ENCODE assay signal across 22 cellular contexts in the genomic region with DNA sequence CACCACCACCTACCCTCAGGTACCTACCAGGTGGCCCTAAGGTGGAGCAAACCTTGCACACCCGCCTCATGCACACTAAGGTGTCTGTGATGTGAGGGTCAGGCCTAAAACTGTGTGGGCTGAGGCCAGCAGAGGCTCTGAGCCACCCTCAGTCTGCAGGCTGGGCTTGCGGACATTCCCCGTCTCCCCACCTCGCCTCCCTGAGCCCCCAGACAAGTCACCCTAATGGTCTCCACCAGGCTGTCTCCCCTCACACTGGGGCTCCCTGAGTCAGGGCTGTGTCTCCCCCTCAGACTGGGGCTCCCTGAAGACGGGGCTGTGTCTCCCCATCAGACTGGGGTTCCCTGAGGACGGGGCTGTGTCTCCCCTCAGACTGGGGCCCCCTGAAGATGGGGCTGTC. TPM values are rescaled to one million over a fixed set of nuclear protein-coding genes. Genes with fewer than 3 reads are reported as not detected.
"Had no signal": no experiment of that assay in that cellular context is flagged by ENCODE, and none has a peak within 500 bp of the region (broad histone marks: within the 10 kb centered on the region; RNA-seq: fewer than 3 reads in every experiment).

No MANE protein-coding gene starts in this region.

- H2AFZ ChIP-seq: hepatocyte, parathyroid adenoma had no signal

- H3K27ac ChIP-seq: adrenal gland, foreskin keratinocyte, hepatocyte, parathyroid adenoma, sigmoid colon, spleen, thyroid gland had no signal

- H3K4me1 Mint-ChIP-seq: activated B cell treated with CpG ODN at 0.5 μM for 24 hours had no signal

- H3K79me2 ChIP-seq: hepatocyte, parathyroid adenoma had no signal

- ATAC-seq: activated naive CD4-positive, alpha-beta T cell treated with anti-CD3 and anti-CD28 coated beads, Interleukin-2, amount 50 U/mL, for 72 hours; foreskin keratinocyte; T-cell had no signal

- FAIRE-seq: islet of Langerhans had no signal

- H3K27ac Mint-ChIP-seq: activated B cell treated with CpG ODN at 0.5 μM for 24 hours; activated CD4-positive, alpha-beta memory T cell treated with anti-CD3 and anti-CD28 coated beads for 36 hours; activated T-helper 1 cell treated with anti-CD3 and anti-CD28 coated beads, Interleukin-12 subunit alpha, Interleukin-12 subunit beta, Interleukin-2, Interleukin-4 antibody, amounts not matched to agents 30 ng/mL and 10 ng/mL and 1 ng/mL, durations not matched to agents 14 hours and 24 hours and 36 hours; T-cell had no signal

- H3K9me3 ChIP-seq: adrenal gland, thyroid gland had no signal

- H3K36me3 Mint-ChIP-seq: activated CD4-positive, alpha-beta memory T cell treated with anti-CD3 and anti-CD28 coated beads for 36 hours; T-cell had no signal

- H3K27me3 Mint-ChIP-seq: activated B cell treated with CpG ODN at 0.5 μM for 24 hours; activated CD4-positive, alpha-beta memory T cell treated with anti-CD3 and anti-CD28 coated beads for 36 hours; T-cell had no signal

- H3K4me2 ChIP-seq: hepatocyte had no signal

- H3K4me3 ChIP-seq: adrenal gland, hepatocyte, lung, sigmoid colon, spleen, thyroid gland had no signal

- H3K27me3 ChIP-seq: adrenal gland, foreskin keratinocyte, hepatocyte, sigmoid colon, spleen, thyroid gland had no signal

- H3K4me1 ChIP-seq: adrenal gland, foreskin keratinocyte, parathyroid adenoma, spleen, thyroid gland had no signal

- H3K9me3 Mint-ChIP-seq: activated B cell treated with CpG ODN at 0.5 μM for 24 hours had no signal

- H3K36me3 ChIP-seq: adrenal gland, sigmoid colon, spleen, thyroid gland had no signal

- DNase-seq: activated B cell treated with CpG ODN at 0.5 μM for 24 hours; activated CD4-positive, alpha-beta memory T cell treated with anti-CD3 and anti-CD28 coated beads for 36 hours; activated CD4-positive, alpha-beta T cell treated with anti-CD3 and anti-CD28 coated beads for 4 hours; activated gamma-delta T cell treated with Interleukin-2 at 50 U/mL for 16 hours; activated T-cell treated with anti-CD3 and anti-CD28 coated beads for 4 hours; adrenal gland; foreskin keratinocyte; left colon; sigmoid colon; spleen; stimulated activated CD8-positive, alpha-beta memory T cell treated with anti-CD3 and anti-CD28 coated beads, Interleukin-4, amount 100 ng/mL, for 48 hours; stimulated activated naive CD4-positive, alpha-beta T cell treated with Interleukin-2 at 50 U/mL for 16 hours; T-cell; thyroid gland had no signal

- H3K9ac ChIP-seq: parathyroid adenoma had no signal

- H3K4me3 Mint-ChIP-seq: activated B cell treated with CpG ODN at 0.5 μM for 24 hours; activated CD4-positive, alpha-beta memory T cell treated with anti-CD3 and anti-CD28 coated beads for 36 hours; activated T-helper 1 cell treated with anti-CD3 and anti-CD28 coated beads, Interleukin-12 subunit alpha, Interleukin-12 subunit beta, Interleukin-2, Interleukin-4 antibody, amounts not matched to agents 30 ng/mL and 10 ng/mL and 1 ng/mL, durations not matched to agents 14 hours and 24 hours and 36 hours; neural crest cell; T-cell had no signal

RNA-seq across cellular contexts. Expression of a gene that starts 12.5 kb away (rescaled TPM):
- total RNA-seq: activated B cell treated with CpG ODN at 0.5 μM for 24 hours; activated CD4-positive, alpha-beta memory T cell treated with anti-CD3 and anti-CD28 coated beads for 36 hours; activated naive CD4-positive, alpha-beta T cell treated with anti-CD3 and anti-CD28 coated beads, Interleukin-2, amount 50 U/mL, for 72 hours; activated T-helper 1 cell treated with anti-CD3 and anti-CD28 coated beads, Interleukin-12 subunit alpha, Interleukin-12 subunit beta, Interleukin-2, Interleukin-4 antibody, amounts not matched to agents 30 ng/mL and 10 ng/mL and 1 ng/mL, durations not matched to agents 14 hours and 24 hours and 36 hours; bronchial epithelial cell; foreskin keratinocyte; hepatocyte; neural crest cell had no signal
- polyA plus RNA-seq: hepatocyte had no signal
